In genomic region chrX:108268434-108269080, GRCh38 we compare ENCODE assay signal across 18 cellular contexts.
DNase-seq lines count a peak whose midpoint lies in the region; ATAC-seq and TF ChIP-seq lines count a peak whose summit lies in the region.
"Had no signal": no experiment of that assay in that cellular context is flagged by ENCODE, and none has a peak within 500 bp of the region (broad histone marks: within the 10 kb centered on the region; RNA-seq: fewer than 3 reads in every experiment).

No MANE protein-coding gene starts in this region.

- H3K36me3 ChIP-seq in GM23248 (ENCODE audit: low read depth), result no peaks in the 10 kb centered on the region
- no peaks in the 10 kb centered on the region for H3K36me3 ChIP-seq in psoas muscle (ENCODE audit: insufficient read depth in 1 of 2, low read depth in 1 of 2)
- H3K36me3 ChIP-seq: BLaER1 treated with 17β-estradiol and CSF1 and Interleukin-3, amounts not matched to agents 10 nM and 100 nM; neutrophil; sigmoid colon had no signal

- DNase-seq in GM23248 (peak; percentile 5), NCI-H69 (lab: John Stamatoyannopoulos, UW) (peak; percentile 14), psoas muscle (no peak), NCI-H1092 (lab: John Stamatoyannopoulos, UW) (no peak)
- DNase-seq: activated CD4-positive, alpha-beta T cell treated with anti-CD3 and anti-CD28 coated beads for 48 hours; activated naive CD4-positive, alpha-beta T cell treated with anti-CD3 and anti-CD28 coated beads, Interleukin-2, amount 50 U/mL, for 16 hours; effector memory CD4-positive, alpha-beta T cell; H9; mesendoderm; NCI-H1092 treated with DMSO at 0.1 percent for 48 hours; SIG-M5; sigmoid colon; stimulated activated CD4-positive, alpha-beta T cell treated with anti-CD3 and anti-CD28 coated beads, Interleukin-4, amount 100 ng/mL, for 24 hours had no signal

- H4K20me1 ChIP-seq in GM23248 (ENCODE audit: insufficient read depth), result no peaks in the 10 kb centered on the region

- H3K27me3 ChIP-seq in GM23248 (replicated peaks; ENCODE audit: insufficient read depth) (no peaks in the 10 kb centered on the region), psoas muscle (ENCODE audit: insufficient read depth in 3 of 3, low read length in 2 of 3) (peaks cover 0 to 9% (median 0%) of the 10 kb centered on the region in 3 donors)
- H3K27me3 ChIP-seq: neutrophil had no signal

- H3K9me3 ChIP-seq in GM23248 (ENCODE audit: low read depth), result no peaks in the 10 kb centered on the region
- H3K9me3 ChIP-seq in psoas muscle, result no peaks in the 10 kb centered on the region
- H3K9me3 ChIP-seq: neutrophil, sigmoid colon had no signal

- ATAC-seq in esophagus mucosa (peak; percentile 86), psoas muscle (peak; percentile 54 to 71 (median 60)), HG03469 (IDR thresholded peaks at IDR 0.05; ENCODE audit: unreplicated experiment) (no peak), GM19324 (IDR thresholded peaks at IDR 0.05; ENCODE audit: low FRiP score, unreplicated experiment) (no peak)

- in situ Hi-C loops in GM23248 (cut with MboI), result no loop called here

- H3K27ac ChIP-seq in GM23248, result no peak overlapping the region
- no peak overlapping the region for H3K27ac ChIP-seq in psoas muscle
- H3K27ac ChIP-seq: BLaER1 treated with 17β-estradiol and CSF1 and Interleukin-3, amounts not matched to agents 10 nM and 100 nM; neutrophil had no signal

- H3K79me2 ChIP-seq in GM23248 (ENCODE audit: insufficient read depth), result no peaks in the 10 kb centered on the region

- intact Hi-C loops in psoas muscle (cut with DNase I), result no loop called here

- peaks cover 6% of the 10 kb centered on the region; the same call in 1 of the 2 replicates for H3F3A ChIP-seq in GM23248 (ENCODE audit: insufficient read depth)

- no peak overlapping the region for H2AFZ ChIP-seq in GM23248

- no peak overlapping the region for H3K9ac ChIP-seq in GM23248
- H3K9ac ChIP-seq: BLaER1 treated with 17β-estradiol and CSF1 and Interleukin-3, amounts not matched to agents 10 nM and 100 nM had no signal

- no peak overlapping the region for H3K4me2 ChIP-seq in GM23248 (ENCODE audit: unreplicated experiment)
- H3K4me2 ChIP-seq: BLaER1 treated with 17β-estradiol and CSF1 and Interleukin-3, amounts not matched to agents 10 nM and 100 nM had no signal

- no peak overlapping the region for H3K4me3 ChIP-seq in GM23248
- H3K4me3 ChIP-seq in psoas muscle, result no peak overlapping the region
- H3K4me3 ChIP-seq: BLaER1 treated with 17β-estradiol and CSF1 and Interleukin-3, amounts not matched to agents 10 nM and 100 nM; sigmoid colon had no signal

- WGBS in GM23248 (ENCODE audit: low coverage in 1 of 2, low lambda C conversion rate in 2 of 2, missing lambda C conversion rate in 2 of 2), 2 experiments, result 67 to 69% methylated on average over 4 of the region's 4 CpGs
- WGBS in psoas muscle, 3 donors, result 52 to 84% (median 55%) methylated on average over 4 of the region's 4 CpGs

- H3K4me1 ChIP-seq in GM23248 (ENCODE audit: insufficient read depth) (peaks cover 6% of the 10 kb centered on the region; the same call in 1 of the 2 replicates), psoas muscle (no peaks in the 10 kb centered on the region)

- H3K9me2 ChIP-seq in GM23248 (ENCODE audit: insufficient read depth), result no peaks in the 10 kb centered on the region

- TF ChIP-seq CTCF in psoas muscle (IDR thresholded peaks at IDR 0.05), result no peak

Comparison
In these comparisons a context has a peak if more than half of its experiments do, and no peak if none do; other contexts are left out.
1. DNase-seq: peak in GM23248 (single experiment) and NCI-H69 (single experiment); none in psoas muscle (0 of 2) and NCI-H1092 (single experiment).
2. ATAC-seq: peak in esophagus mucosa (single experiment) and psoas muscle (4 of 4); none in HG03469 (single experiment) and GM19324 (single experiment).